Comparison of ENCODE assay signal across 8 cellular contexts in genomic region chr3:42014949-42015533, GRCh38. TPM values are rescaled to one million over a fixed set of nuclear protein-coding genes. Genes with fewer than 3 reads are reported as not detected.
DNase-seq lines count a peak whose midpoint lies in the region; TF ChIP-seq lines count a peak whose summit lies in the region.

No MANE protein-coding gene starts in this region.

- peak overlapping the region; percentile 94 for H3K27ac ChIP-seq in muscle layer of colon (ENCODE audit: low read depth, low read length)

- H3K9me3 Mint-ChIP-seq in CD14-positive monocyte, result no peaks in the 10 kb centered on the region

- H3K27ac Mint-ChIP-seq in CD14-positive monocyte, result peak overlapping the region; percentile 87 to 94 (median 91)

- CTCF ChIA-PET in HEK293T (lab: Yijun Ruan, JAX), result interaction anchor here (0.8 kb wide), 1 partner anchor 84 kb away, joined by 5 read pairs; no protein-coding TSS in a partner anchor
- CTCF ChIA-PET in GM10248 (lab: Yijun Ruan, JAX), result interaction anchor here (0.9 to 2.9 kb wide), 12 partner anchors 10 to 195 kb away, joined by 3 to 14 read pairs (median 4); no protein-coding TSS in a partner anchor

- H3K27me3 ChIP-seq in muscle layer of colon (ENCODE audit: control insufficient read depth in 1 of 2, insufficient read depth in 2 of 2, low read length in 2 of 2), result no peaks in the 10 kb centered on the region

- H3K4me1 Mint-ChIP-seq in CD14-positive monocyte, result peaks cover 43% of the 10 kb centered on the region

- H3K4me1 ChIP-seq in muscle layer of colon (ENCODE audit: insufficient read depth, low read length), result peaks cover 46% of the 10 kb centered on the region

- peak overlapping the region; percentile 65 to 97 for H3K4me3 ChIP-seq in muscle layer of colon (ENCODE audit: low read depth in 1 of 2, low read length in 2 of 2)

- H3K36me3 ChIP-seq in muscle layer of colon (ENCODE audit: insufficient read depth, low read length), result no peaks in the 10 kb centered on the region

- H3K27me3 Mint-ChIP-seq in CD14-positive monocyte (ENCODE audit: low read depth in 3 of 3), result peaks cover 0 to 5% (median 0%) of the 10 kb centered on the region in 3 donors

- POLR2A ChIA-PET in HEK293T (lab: Yijun Ruan, JAX) (interaction anchor here (1.5 kb wide), 1 partner anchor 57 kb away, joined by 4 read pairs; no protein-coding TSS in a partner anchor), GM10248 (lab: Yijun Ruan, JAX) (interaction anchor here (0.5 to 1.2 kb wide), 3 partner anchors 8 to 52 kb away, joined by 3 to 5 read pairs (median 4); no protein-coding TSS in a partner anchor)

- H3K9me3 ChIP-seq in muscle layer of colon (ENCODE audit: low read length), result no peaks in the 10 kb centered on the region

- peaks cover under 1 to 9% of the 10 kb centered on the region in 2 donors for H3K36me3 Mint-ChIP-seq in CD14-positive monocyte

- DNase-seq in CD14-positive monocyte (ENCODE audit: low spot score) (no peak), HEK293T (ENCODE audit: extremely low spot score) (no peak), SW480 (ENCODE audit: low spot score) (peak; percentile 37), epidermal melanocyte (ENCODE audit: insufficient read length, low spot score) (peak; percentile 29), NCI-H345 (lab: John Stamatoyannopoulos, UW) (no peak), GM10248 (ENCODE audit: extremely low spot score) (no peak), OCI-M1 (lab: John Stamatoyannopoulos, UW) (no peak)

- peak overlapping the region; percentile 88 to 97 for H3K4me3 Mint-ChIP-seq in CD14-positive monocyte

- intact Hi-C loops in CD14-positive monocyte (cut with micrococcal nuclease), result loop anchor here (5.0 to 10.0 kb wide), 3 partner anchors 50 to 82 kb away; partner anchors contain the start of gene ULK4 (in 1 of the 2)

- peak overlapping the region; percentile 59 for H3K9ac ChIP-seq in muscle layer of colon (ENCODE audit: low read length)

- TF ChIP-seq CTCF in CD14-positive monocyte (IDR thresholded peaks at IDR 0.05) (no peak), GM10248 (IDR thresholded peaks at IDR 0.05; ENCODE audit: control extremely low read depth, extremely low read depth, low read depth, missing control alignments) (no peak)

TF ChIP-seq in HEK293T, 16 proteins besides CTCF, POLR2A, EP300 and RAD21:
- TF ChIP-seq CTBP1 (IDR thresholded peaks at IDR 0.05; ENCODE audit: borderline replicate concordance), result no peak
- 0 out of 2 replicates have a peak, but pooled peaks have one; percentile 14 for TF ChIP-seq PKNOX1 (IDR thresholded peaks at IDR 0.05)

RNA-seq across cellular contexts. Expression of gene ULK4, which starts 53.1 kb away (rescaled TPM):
- 10 to 100 TPM in 1 of 2 donors, 1 to 10 TPM in 1; 6.7 to 14.0 TPM for polyA plus RNA-seq in CD14-positive monocyte

Comparison
In these comparisons a context has a peak if more than half of its experiments do, and no peak if none do; other contexts are left out.
1. DNase-seq: peak in SW480 (single experiment) and epidermal melanocyte (single experiment); none in CD14-positive monocyte (single experiment), HEK293T (single experiment), NCI-H345 (single experiment), GM10248 (single experiment) and OCI-M1 (single experiment).